Comparison of ENCODE assay signal across 1 cellular context in the genomic region with DNA sequence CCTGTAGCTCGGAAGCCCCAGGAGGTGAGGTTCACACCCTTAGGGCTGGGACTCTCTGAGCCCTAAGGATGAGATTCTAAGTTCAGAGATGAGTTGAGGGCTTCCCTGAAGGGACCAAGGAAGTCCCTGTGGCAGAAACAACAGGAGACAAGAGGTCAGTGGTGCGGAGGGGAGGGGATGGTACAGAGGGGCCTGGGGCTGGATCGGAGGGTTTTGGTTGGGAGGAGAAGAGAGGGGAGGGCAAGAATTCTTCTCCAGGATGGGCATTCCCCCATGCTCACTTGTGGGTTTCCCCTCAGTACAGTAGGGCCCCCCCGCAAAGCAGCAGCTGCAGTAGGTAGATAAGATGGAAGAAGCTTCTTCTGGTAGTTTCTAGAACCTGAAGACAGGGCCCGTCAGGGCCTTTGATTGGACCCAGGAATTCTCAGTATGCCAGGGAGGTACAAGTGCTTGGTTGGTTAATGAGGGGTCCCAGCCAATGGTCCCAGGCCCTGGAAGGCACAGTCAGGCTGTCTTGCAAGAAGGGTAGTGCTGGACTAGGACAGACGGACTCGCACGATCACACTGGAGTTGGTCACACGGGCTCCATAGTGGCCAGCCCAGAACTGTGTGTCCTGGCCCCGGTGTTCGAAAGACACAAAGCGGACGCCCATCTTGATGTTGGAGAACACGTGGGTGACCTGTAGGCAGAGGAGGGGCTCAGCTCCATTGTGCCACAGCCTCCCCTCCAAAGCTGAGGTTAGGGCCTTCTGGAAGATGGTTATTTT.
TF ChIP-seq lines count a peak whose summit lies in the region.

No MANE protein-coding gene starts in this region.

TF ChIP-seq in K562, 482 proteins besides CTCF, POLR2A, EP300 and RAD21 (continued from another document):
- TF ChIP-seq, protein P1, sequence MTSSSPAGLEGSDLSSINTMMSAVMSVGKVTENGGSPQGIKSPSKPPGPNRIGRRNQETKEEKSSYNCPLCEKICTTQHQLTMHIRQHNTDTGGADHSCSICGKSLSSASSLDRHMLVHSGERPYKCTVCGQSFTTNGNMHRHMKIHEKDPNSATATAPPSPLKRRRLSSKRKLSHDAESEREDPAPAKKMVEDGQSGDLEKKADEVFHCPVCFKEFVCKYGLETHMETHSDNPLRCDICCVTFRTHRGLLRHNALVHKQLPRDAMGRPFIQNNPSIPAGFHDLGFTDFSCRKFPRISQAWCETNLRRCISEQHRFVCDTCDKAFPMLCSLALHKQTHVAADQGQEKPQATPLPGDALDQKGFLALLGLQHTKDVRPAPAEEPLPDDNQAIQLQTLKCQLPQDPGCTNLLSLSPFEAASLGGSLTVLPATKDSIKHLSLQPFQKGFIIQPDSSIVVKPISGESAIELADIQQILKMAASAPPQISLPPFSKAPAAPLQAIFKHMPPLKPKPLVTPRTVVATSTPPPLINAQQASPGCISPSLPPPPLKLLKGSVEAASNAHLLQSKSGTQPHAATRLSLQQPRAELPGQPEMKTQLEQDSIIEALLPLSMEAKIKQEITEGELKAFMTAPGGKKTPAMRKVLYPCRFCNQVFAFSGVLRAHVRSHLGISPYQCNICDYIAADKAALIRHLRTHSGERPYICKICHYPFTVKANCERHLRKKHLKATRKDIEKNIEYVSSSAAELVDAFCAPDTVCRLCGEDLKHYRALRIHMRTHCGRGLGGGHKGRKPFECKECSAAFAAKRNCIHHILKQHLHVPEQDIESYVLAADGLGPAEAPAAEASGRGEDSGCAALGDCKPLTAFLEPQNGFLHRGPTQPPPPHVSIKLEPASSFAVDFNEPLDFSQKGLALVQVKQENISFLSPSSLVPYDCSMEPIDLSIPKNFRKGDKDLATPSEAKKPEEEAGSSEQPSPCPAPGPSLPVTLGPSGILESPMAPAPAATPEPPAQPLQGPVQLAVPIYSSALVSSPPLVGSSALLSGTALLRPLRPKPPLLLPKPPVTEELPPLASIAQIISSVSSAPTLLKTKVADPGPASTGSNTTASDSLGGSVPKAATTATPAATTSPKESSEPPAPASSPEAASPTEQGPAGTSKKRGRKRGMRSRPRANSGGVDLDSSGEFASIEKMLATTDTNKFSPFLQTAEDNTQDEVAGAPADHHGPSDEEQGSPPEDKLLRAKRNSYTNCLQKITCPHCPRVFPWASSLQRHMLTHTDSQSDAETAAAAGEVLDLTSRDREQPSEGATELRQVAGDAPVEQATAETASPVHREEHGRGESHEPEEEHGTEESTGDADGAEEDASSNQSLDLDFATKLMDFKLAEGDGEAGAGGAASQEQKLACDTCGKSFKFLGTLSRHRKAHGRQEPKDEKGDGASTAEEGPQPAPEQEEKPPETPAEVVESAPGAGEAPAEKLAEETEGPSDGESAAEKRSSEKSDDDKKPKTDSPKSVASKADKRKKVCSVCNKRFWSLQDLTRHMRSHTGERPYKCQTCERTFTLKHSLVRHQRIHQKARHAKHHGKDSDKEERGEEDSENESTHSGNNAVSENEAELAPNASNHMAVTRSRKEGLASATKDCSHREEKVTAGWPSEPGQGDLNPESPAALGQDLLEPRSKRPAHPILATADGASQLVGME (CRISPR knock-in tag; IDR thresholded peaks at IDR 0.05) = no peak
- TF ChIP-seq, protein P2, sequence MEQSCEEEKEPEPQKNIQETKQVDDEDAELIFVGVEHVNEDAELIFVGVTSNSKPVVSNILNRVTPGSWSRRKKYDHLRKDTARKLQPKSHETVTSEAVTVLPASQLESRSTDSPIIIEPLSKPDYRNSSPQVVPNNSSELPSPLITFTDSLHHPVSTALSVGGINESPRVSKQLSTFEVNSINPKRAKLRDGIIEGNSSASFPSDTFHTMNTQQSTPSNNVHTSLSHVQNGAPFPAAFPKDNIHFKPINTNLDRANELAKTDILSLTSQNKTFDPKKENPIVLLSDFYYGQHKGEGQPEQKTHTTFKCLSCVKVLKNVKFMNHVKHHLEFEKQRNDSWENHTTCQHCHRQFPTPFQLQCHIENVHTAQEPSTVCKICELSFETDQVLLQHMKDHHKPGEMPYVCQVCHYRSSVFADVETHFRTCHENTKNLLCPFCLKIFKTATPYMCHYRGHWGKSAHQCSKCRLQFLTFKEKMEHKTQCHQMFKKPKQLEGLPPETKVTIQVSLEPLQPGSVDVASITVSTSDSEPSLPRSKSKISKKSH (CRISPR knock-in tag; IDR thresholded peaks at IDR 0.05) = no peak
- 0 out of 4 replicates have a peak, but pooled peaks of 1 of the 2 experiments have one; percentile 13 for TF ChIP-seq RCOR1 (IDR thresholded peaks at IDR 0.05; ENCODE audit: borderline replicate concordance in 1 of 2, low read depth in 2 of 2, low read length in 2 of 2)
- TF ChIP-seq CBFA2T3 (IDR thresholded peaks at IDR 0.05) = peak; percentile 72
- TF ChIP-seq SETDB1 (IDR thresholded peaks at IDR 0.05; ENCODE audit: low read length) = no peak
- no peak for TF ChIP-seq YBX1 (IDR thresholded peaks at IDR 0.05)
- no peak for TF ChIP-seq KAT2B (IDR thresholded peaks at IDR 0.05; ENCODE audit: low read depth, low read length)
- TF ChIP-seq, protein P3, sequence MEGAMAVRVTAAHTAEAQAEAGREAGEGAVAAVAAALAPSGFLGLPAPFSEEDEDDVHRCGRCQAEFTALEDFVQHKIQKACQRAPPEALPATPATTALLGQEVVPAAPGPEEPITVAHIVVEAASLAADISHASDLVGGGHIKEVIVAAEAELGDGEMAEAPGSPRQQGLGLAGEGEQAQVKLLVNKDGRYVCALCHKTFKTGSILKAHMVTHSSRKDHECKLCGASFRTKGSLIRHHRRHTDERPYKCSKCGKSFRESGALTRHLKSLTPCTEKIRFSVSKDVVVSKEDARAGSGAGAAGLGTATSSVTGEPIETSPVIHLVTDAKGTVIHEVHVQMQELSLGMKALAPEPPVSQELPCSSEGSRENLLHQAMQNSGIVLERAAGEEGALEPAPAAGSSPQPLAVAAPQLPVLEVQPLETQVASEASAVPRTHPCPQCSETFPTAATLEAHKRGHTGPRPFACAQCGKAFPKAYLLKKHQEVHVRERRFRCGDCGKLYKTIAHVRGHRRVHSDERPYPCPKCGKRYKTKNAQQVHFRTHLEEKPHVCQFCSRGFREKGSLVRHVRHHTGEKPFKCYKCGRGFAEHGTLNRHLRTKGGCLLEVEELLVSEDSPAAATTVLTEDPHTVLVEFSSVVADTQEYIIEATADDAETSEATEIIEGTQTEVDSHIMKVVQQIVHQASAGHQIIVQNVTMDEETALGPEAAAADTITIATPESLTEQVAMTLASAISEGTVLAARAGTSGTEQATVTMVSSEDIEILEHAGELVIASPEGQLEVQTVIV (CRISPR knock-in tag; IDR thresholded peaks at IDR 0.05; ENCODE audit: borderline replicate concordance) = no peak
- no peak for TF ChIP-seq ILK (tag; IDR thresholded peaks at IDR 0.05; ENCODE audit: borderline replicate concordance, low read depth)
- no peak for TF ChIP-seq SMARCA5 (IDR thresholded peaks at IDR 0.05)
- no peak for TF ChIP-seq ZNF583 (CRISPR knock-in tag; IDR thresholded peaks at IDR 0.05)
- TF ChIP-seq CAMTA2 (CRISPR knock-in tag; conservative IDR thresholded peaks at IDR 0.05) = no peak
- no peak for TF ChIP-seq NFRKB (IDR thresholded peaks at IDR 0.05; ENCODE audit: low read depth)
- peak; percentile 18; the same call in 1 of the 2 replicates for TF ChIP-seq ZBTB7A (IDR thresholded peaks at IDR 0.05; ENCODE audit: borderline replicate concordance, control insufficient read depth, low read depth, low read length)
- TF ChIP-seq GATA2 (CRISPR knock-in tag; IDR thresholded peaks at IDR 0.05) = peak; percentile 54
- TF ChIP-seq TFAM (CRISPR knock-in tag; conservative IDR thresholded peaks at IDR 0.05) = no peak
- no peak for TF ChIP-seq ZNF695 (CRISPR knock-in tag; IDR thresholded peaks at IDR 0.05)
- no peak for TF ChIP-seq CREM (IDR thresholded peaks at IDR 0.05; ENCODE audit: low read depth)
- TF ChIP-seq, protein P4, sequence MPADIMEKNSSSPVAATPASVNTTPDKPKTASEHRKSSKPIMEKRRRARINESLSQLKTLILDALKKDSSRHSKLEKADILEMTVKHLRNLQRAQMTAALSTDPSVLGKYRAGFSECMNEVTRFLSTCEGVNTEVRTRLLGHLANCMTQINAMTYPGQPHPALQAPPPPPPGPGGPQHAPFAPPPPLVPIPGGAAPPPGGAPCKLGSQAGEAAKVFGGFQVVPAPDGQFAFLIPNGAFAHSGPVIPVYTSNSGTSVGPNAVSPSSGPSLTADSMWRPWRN (IDR thresholded peaks at IDR 0.05; ENCODE audit: low read depth) = no peak
- TF ChIP-seq SREBF1 (IDR thresholded peaks at IDR 0.05; ENCODE audit: borderline replicate concordance, low read depth, low read length) = no peak
- peak; percentile 70 for TF ChIP-seq TEAD4 (IDR thresholded peaks at IDR 0.05; ENCODE audit: low read length)
- no peak for TF ChIP-seq TEAD4 (CRISPR knock-in tag; IDR thresholded peaks at IDR 0.05; ENCODE audit: borderline replicate concordance)
- TF ChIP-seq, protein P5, sequence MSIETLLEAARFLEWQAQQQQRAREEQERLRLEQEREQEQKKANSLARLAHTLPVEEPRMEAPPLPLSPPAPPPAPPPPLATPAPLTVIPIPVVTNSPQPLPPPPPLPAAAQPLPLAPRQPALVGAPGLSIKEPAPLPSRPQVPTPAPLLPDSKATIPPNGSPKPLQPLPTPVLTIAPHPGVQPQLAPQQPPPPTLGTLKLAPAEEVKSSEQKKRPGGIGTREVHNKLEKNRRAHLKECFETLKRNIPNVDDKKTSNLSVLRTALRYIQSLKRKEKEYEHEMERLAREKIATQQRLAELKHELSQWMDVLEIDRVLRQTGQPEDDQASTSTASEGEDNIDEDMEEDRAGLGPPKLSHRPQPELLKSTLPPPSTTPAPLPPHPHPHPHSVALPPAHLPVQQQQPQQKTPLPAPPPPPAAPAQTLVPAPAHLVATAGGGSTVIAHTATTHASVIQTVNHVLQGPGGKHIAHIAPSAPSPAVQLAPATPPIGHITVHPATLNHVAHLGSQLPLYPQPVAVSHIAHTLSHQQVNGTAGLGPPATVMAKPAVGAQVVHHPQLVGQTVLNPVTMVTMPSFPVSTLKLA (conservative IDR thresholded peaks at IDR 0.05) = no peak
- TF ChIP-seq HSF4 (CRISPR knock-in tag; IDR thresholded peaks at IDR 0.05; ENCODE audit: borderline replicate concordance) = no peak
- no peak for TF ChIP-seq ZNF12 (CRISPR knock-in tag; IDR thresholded peaks at IDR 0.05)
- TF ChIP-seq CBFB (CRISPR knock-in tag; IDR thresholded peaks at IDR 0.05) = no peak
- TF ChIP-seq, protein P6, sequence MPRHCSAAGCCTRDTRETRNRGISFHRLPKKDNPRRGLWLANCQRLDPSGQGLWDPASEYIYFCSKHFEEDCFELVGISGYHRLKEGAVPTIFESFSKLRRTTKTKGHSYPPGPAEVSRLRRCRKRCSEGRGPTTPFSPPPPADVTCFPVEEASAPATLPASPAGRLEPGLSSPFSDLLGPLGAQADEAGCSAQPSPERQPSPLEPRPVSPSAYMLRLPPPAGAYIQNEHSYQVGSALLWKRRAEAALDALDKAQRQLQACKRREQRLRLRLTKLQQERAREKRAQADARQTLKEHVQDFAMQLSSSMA (CRISPR knock-in tag; IDR thresholded peaks at IDR 0.05) = no peak
- TF ChIP-seq, protein P7, sequence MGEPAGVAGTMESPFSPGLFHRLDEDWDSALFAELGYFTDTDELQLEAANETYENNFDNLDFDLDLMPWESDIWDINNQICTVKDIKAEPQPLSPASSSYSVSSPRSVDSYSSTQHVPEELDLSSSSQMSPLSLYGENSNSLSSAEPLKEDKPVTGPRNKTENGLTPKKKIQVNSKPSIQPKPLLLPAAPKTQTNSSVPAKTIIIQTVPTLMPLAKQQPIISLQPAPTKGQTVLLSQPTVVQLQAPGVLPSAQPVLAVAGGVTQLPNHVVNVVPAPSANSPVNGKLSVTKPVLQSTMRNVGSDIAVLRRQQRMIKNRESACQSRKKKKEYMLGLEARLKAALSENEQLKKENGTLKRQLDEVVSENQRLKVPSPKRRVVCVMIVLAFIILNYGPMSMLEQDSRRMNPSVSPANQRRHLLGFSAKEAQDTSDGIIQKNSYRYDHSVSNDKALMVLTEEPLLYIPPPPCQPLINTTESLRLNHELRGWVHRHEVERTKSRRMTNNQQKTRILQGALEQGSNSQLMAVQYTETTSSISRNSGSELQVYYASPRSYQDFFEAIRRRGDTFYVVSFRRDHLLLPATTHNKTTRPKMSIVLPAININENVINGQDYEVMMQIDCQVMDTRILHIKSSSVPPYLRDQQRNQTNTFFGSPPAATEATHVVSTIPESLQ (CRISPR knock-in tag; IDR thresholded peaks at IDR 0.05) = no peak
- TF ChIP-seq MTA2 (IDR thresholded peaks at IDR 0.05; ENCODE audit: low read depth) = peak; percentile 79
